8 cellular contexts compared by ENCODE assay signal in the genomic region with DNA sequence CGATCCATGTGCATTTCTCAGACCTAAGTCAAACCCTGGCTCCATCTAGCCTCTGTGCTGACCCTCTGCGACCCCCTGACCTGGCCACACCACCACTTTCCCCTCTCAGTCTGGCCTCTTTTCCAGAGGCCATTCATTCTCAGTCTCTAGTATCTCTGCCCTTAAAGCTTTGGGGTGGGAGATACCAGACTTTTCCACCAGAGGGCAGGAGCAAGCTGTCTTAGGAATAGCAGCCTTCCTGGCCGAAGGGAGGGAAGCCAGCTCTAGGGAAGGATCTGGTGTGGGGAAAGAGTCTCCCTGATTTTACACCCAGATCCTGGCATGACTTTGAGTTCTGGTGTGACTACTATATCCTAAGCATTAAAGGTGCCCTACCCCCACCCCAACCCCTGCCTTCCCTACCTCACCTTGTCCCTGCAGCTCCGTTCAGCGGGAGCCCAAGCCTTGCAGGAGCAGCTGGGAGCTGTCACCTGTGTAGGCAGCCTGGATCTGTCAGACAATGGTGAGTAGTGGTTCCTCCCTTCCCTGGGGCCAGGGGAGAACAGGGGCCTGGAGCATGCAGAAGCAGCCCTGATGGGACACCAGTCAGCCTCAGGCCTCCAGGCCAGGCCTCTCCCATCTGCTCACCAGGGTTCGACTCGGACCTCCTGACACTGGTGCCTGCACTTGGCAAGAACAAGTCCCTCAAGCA. TPM values are rescaled to one million over a fixed set of nuclear protein-coding genes. Genes with fewer than 3 reads are reported as not detected.
DNase-seq lines count a peak whose midpoint lies in the region; ATAC-seq and TF ChIP-seq lines count a peak whose summit lies in the region.

No MANE protein-coding gene starts in this region.

- DNase-seq in activated gamma-delta T cell treated with Interleukin-2 at 50 U/mL for 16 hours: peak; percentile 49
- no peak for DNase-seq in activated gamma-delta T cell (lab: John Stamatoyannopoulos, UW)
- peak; percentile 46 for DNase-seq in NCI-H345 treated with DMSO at 0.1 percent for 48 hours (lab: John Stamatoyannopoulos, UW; ENCODE audit: unreplicated experiment)
- DNase-seq in activated T-cell treated with anti-CD3 and anti-CD28 coated beads, Interleukin-2, amount 50 U/mL, for 48 hours: peak; percentile 70 to 71
- peak; percentile 49 for DNase-seq in foreskin melanocyte
- DNase-seq in omental fat pad (ENCODE audit: low spot score): peak; percentile 91

- peak in 1 of 3 donors; percentile 41 for TF ChIP-seq CTCF in omental fat pad (IDR thresholded peaks at IDR 0.05)

- ATAC-seq in HG02763 (IDR thresholded peaks at IDR 0.05; ENCODE audit: unreplicated experiment) (peak; percentile 60), omental fat pad (ENCODE audit: low FRiP score) (peak; percentile 65), GM21786 (IDR thresholded peaks at IDR 0.05; ENCODE audit: unreplicated experiment) (no peak)

RNA-seq across cellular contexts. Expression of a gene that starts 6.6 kb away (rescaled TPM):
- total RNA-seq in omental fat pad: under 1 TPM; 0.06 to 0.72 (median 0.30) TPM

RNA-seq across cellular contexts. Expression of a gene that starts 13.0 kb away (rescaled TPM):
- total RNA-seq in omental fat pad: not detected

RNA-seq across cellular contexts. Expression of a gene that starts 35.7 kb away (rescaled TPM):
- total RNA-seq in omental fat pad: 10 to 100 TPM; 33.6 to 53.4 (median 42.9) TPM

RNA-seq across cellular contexts. Expression of a gene that starts 56.2 kb away (rescaled TPM):
- total RNA-seq in omental fat pad: 10 to 100 TPM; 50.1 to 76.0 (median 54.4) TPM

RNA-seq across cellular contexts. Expression of a gene that starts 56.3 kb away (rescaled TPM):
- total RNA-seq in omental fat pad: 1 to 10 TPM in 3 of 4 donors, under 1 TPM in 1; 0.94 to 4.3 (median 1.3) TPM
